ENCODE assay signal across 9 cellular contexts in genomic region chr4:7828011-7828720, GRCh38.
DNase-seq lines count a peak whose midpoint lies in the region; ATAC-seq, FAIRE-seq and TF ChIP-seq lines count a peak whose summit lies in the region.
"Had no signal": no experiment of that assay in that cellular context is flagged by ENCODE, and none has a peak within 500 bp of the region (broad histone marks: within the 10 kb centered on the region; RNA-seq: fewer than 3 reads in every experiment).

No MANE protein-coding gene starts in this region.

- no peaks in the 10 kb centered on the region for H3K27me3 Mint-ChIP-seq in activated T-cell treated with anti-CD3 and anti-CD28 coated beads, Interleukin-2, amount 50 U/mL, for 24 hours

- ATAC-seq in GM19467 (IDR thresholded peaks at IDR 0.05; ENCODE audit: unreplicated experiment) (no peak), GM18520 (IDR thresholded peaks at IDR 0.05; ENCODE audit: unreplicated experiment) (no peak)

- no peaks in the 10 kb centered on the region for H3K79me2 ChIP-seq in parathyroid adenoma

- H3K4me2 ChIP-seq in parathyroid adenoma (ENCODE audit: low read length), result peak overlapping the region; percentile 45

- DNase-seq in GM04503 (ENCODE audit: low read depth) (peak; percentile 99), NOMO-1 treated with dmso at 0.1 percent for 144 hours (lab: John Stamatoyannopoulos, UW; ENCODE audit: unreplicated experiment) (peak; percentile 65), fibroblast of peridontal ligament (ENCODE audit: extremely low read depth) (peak; percentile 100), urothelium cell line (ENCODE audit: low spot score) (peak; percentile 56)
- DNase-seq in activated T-cell treated with anti-CD3 and anti-CD28 coated beads, Interleukin-2, amount 50 U/mL, for 24 hours, result peak; percentile 68

- peaks cover 21% of the 10 kb centered on the region for H3K4me1 ChIP-seq in parathyroid adenoma

- no peak for FAIRE-seq in urothelium cell line (lab: Jason Lieb, UNC)

- H3K27ac Mint-ChIP-seq in activated T-cell treated with anti-CD3 and anti-CD28 coated beads, Interleukin-2, amount 50 U/mL, for 24 hours, result peak overlapping the region; percentile 88

- H3K9me3 Mint-ChIP-seq in activated T-cell treated with anti-CD3 and anti-CD28 coated beads, Interleukin-2, amount 50 U/mL, for 24 hours, result peaks cover 4% of the 10 kb centered on the region

- H3K4me3 ChIP-seq in parathyroid adenoma (ENCODE audit: low read depth, low read length), result no peak overlapping the region

- peak overlapping the region; percentile 53 for H3K27ac ChIP-seq in parathyroid adenoma

- H3K36me3 Mint-ChIP-seq in activated T-cell treated with anti-CD3 and anti-CD28 coated beads, Interleukin-2, amount 50 U/mL, for 24 hours (ENCODE audit: low read depth), result peaks cover 67% of the 10 kb centered on the region
- H3K36me3 Mint-ChIP-seq: IgD-negative memory B cell had no signal

- no peak overlapping the region for H3K9ac ChIP-seq in parathyroid adenoma

- no peaks in the 10 kb centered on the region for H3K36me3 ChIP-seq in parathyroid adenoma (ENCODE audit: control insufficient read depth, insufficient read depth, low read length)

- TF ChIP-seq CTCF in parathyroid adenoma (IDR thresholded peaks at IDR 0.05), result no peak

- H3K27me3 ChIP-seq in parathyroid adenoma (ENCODE audit: control insufficient read depth, insufficient read depth, low read length), result no peaks in the 10 kb centered on the region

- H3K4me3 Mint-ChIP-seq in activated T-cell treated with anti-CD3 and anti-CD28 coated beads, Interleukin-2, amount 50 U/mL, for 24 hours, result peak overlapping the region; percentile 24

- H3K4me1 Mint-ChIP-seq in activated T-cell treated with anti-CD3 and anti-CD28 coated beads, Interleukin-2, amount 50 U/mL, for 24 hours (ENCODE audit: low read depth), result peaks cover 65% of the 10 kb centered on the region
- H3K4me1 Mint-ChIP-seq: IgD-negative memory B cell had no signal

- H2AFZ ChIP-seq in parathyroid adenoma, result peak overlapping the region; percentile 3

- no peaks in the 10 kb centered on the region for H3K9me3 ChIP-seq in parathyroid adenoma (ENCODE audit: control insufficient read depth, low read length)
